Comparison of ENCODE assay signal across 1 cellular context in the genomic region with DNA sequence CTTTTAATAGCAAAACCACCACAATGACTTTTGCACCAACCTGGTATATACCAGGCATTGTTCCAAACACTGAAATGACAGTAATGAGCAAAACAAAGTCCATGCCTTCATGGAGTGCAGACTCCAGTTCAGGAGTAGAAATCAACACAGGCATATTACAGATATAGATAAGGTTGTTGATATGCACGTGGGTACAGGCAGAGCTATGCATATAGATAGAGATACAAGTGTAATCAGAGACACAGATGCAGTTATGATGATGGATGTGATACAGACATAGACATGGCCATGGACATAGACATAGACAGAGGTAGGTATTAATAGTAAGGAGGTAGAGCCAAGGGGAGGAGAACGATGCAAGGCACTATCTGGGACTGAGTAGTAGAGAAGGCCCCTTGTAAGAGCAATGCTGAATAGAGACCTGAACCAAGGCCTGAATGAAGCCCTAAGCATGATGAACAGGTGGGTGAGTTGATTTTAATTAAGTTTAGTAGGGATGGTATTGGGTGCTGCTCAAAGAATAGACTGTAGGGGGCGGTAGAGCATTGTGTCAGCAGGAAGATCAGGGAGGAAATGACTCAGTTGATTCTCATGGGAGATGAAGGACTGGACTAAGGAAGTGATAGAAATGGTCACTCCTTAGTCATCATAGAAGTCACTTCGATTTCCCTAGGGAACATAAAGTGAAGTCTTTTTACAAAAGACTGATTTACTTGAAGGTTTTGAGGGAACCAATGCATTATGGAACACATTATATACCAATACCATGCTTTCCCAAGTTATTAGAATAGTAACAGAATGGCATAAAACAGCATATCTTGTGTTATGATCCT.
TF ChIP-seq lines count a peak whose summit lies in the region.

No MANE protein-coding gene starts in this region.

TF ChIP-seq in GM23338, 12 proteins besides CTCF, POLR2A, EP300 and RAD21 (continued from another document):
- TF ChIP-seq, protein P1, sequence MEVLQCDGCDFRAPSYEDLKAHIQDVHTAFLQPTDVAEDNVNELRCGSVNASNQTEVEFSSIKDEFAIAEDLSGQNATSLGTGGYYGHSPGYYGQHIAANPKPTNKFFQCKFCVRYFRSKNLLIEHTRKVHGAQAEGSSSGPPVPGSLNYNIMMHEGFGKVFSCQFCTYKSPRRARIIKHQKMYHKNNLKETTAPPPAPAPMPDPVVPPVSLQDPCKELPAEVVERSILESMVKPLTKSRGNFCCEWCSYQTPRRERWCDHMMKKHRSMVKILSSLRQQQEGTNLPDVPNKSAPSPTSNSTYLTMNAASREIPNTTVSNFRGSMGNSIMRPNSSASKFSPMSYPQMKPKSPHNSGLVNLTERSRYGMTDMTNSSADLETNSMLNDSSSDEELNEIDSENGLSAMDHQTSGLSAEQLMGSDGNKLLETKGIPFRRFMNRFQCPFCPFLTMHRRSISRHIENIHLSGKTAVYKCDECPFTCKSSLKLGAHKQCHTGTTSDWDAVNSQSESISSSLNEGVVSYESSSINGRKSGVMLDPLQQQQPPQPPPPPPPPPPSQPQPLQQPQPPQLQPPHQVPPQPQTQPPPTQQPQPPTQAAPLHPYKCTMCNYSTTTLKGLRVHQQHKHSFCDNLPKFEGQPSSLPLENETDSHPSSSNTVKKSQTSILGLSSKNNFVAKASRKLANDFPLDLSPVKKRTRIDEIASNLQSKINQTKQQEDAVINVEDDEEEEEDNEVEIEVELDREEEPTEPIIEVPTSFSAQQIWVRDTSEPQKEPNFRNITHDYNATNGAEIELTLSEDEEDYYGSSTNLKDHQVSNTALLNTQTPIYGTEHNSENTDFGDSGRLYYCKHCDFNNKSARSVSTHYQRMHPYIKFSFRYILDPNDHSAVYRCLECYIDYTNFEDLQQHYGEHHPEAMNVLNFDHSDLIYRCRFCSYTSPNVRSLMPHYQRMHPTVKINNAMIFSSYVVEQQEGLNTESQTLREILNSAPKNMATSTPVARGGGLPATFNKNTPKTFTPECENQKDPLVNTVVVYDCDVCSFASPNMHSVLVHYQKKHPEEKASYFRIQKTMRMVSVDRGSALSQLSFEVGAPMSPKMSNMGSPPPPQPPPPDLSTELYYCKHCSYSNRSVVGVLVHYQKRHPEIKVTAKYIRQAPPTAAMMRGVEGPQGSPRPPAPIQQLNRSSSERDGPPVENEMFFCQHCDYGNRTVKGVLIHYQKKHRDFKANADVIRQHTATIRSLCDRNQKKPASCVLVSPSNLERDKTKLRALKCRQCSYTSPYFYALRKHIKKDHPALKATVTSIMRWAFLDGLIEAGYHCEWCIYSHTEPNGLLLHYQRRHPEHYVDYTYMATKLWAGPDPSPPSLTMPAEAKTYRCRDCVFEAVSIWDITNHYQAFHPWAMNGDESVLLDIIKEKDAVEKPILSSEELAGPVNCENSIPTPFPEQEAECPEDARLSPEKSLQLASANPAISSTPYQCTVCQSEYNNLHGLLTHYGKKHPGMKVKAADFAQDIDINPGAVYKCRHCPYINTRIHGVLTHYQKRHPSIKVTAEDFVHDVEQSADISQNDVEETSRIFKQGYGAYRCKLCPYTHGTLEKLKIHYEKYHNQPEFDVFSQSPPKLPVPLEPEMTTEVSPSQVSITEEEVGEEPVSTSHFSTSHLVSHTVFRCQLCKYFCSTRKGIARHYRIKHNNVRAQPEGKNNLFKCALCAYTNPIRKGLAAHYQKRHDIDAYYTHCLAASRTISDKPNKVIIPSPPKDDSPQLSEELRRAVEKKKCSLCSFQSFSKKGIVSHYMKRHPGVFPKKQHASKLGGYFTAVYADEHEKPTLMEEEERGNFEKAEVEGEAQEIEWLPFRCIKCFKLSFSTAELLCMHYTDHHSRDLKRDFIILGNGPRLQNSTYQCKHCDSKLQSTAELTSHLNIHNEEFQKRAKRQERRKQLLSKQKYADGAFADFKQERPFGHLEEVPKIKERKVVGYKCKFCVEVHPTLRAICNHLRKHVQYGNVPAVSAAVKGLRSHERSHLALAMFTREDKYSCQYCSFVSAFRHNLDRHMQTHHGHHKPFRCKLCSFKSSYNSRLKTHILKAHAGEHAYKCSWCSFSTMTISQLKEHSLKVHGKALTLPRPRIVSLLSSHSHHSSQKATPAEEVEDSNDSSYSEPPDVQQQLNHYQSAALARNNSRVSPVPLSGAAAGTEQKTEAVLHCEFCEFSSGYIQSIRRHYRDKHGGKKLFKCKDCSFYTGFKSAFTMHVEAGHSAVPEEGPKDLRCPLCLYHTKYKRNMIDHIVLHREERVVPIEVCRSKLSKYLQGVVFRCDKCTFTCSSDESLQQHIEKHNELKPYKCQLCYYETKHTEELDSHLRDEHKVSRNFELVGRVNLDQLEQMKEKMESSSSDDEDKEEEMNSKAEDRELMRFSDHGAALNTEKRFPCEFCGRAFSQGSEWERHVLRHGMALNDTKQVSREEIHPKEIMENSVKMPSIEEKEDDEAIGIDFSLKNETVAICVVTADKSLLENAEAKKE (CRISPR knock-in tag; IDR thresholded peaks at IDR 0.05): no peak
- no peak for TF ChIP-seq NANOG (IDR thresholded peaks at IDR 0.05; ENCODE audit: borderline replicate concordance)
- no peak for TF ChIP-seq EZH2phosphoT487 (IDR thresholded peaks at IDR 0.05; ENCODE audit: unreplicated experiment)
- no peak for TF ChIP-seq ZNF331 (CRISPR knock-in tag; IDR thresholded peaks at IDR 0.05; ENCODE audit: low read depth)
- no peak for TF ChIP-seq CREB1 (CRISPR knock-in tag; IDR thresholded peaks at IDR 0.05; ENCODE audit: low read depth)
- no peak for TF ChIP-seq POLR2AphosphoS5 (IDR thresholded peaks at IDR 0.05; ENCODE audit: low read depth)
- TF ChIP-seq EZH2 (IDR thresholded peaks at IDR 0.05; ENCODE audit: low read depth, unreplicated experiment): no peak
- TF ChIP-seq JUNB (IDR thresholded peaks at IDR 0.05; ENCODE audit: unreplicated experiment): no peak
- TF ChIP-seq ZNF114 (CRISPR knock-in tag; IDR thresholded peaks at IDR 0.05): no peak
